ENCODE assay signal across 6 cellular contexts in the genomic region with DNA sequence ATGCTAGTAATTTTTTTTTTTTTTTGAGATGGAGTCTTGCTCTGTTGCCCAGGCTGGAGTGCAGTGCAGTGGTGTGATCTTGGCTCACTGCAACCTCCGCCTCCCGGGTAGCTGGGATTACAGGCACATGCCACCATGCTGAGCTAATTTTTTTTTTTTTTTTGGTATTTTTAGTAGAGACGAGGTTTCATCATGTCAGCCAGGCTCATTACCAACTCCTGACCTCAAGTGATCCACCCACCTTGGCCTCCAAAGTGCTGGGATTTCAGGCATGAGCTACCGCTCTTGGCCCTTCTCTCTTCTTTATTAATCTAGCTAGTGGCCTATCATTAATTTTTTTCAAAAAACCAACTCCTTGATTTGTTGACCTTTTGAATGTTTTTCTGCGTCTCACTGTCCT.
DNase-seq lines count a peak whose midpoint lies in the region; ATAC-seq and TF ChIP-seq lines count a peak whose summit lies in the region.
"Not testable (repeated sequence)": the region's sequence is repeated elsewhere in the genome, so short reads cannot be mapped to it uniquely, and the experiment has no call there.

No MANE protein-coding gene starts in this region.

- H3K9me3 Mint-ChIP-seq in Calu3 (ENCODE audit: low read depth, unreplicated experiment) = not testable (repeated sequence)
- H3K9me3 Mint-ChIP-seq in HFFc6 (peaks cover 43% of the 10 kb centered on the region), progenitor cell of endocrine pancreas (ENCODE audit: low read depth) (peaks cover 41% of the 10 kb centered on the region)

- CTCF ChIA-PET in Calu3 (lab: Charles Lee) (interaction anchor here (0.7 kb wide), 1 partner anchor 229 kb away, joined by 5 read pairs; no protein-coding TSS in a partner anchor), HCT116 (lab: Charles Lee) (interaction anchor here (0.8 kb wide), 1 partner anchor 163 kb away, joined by 3 read pairs; no protein-coding TSS in a partner anchor)

- H3K27me3 Mint-ChIP-seq in Calu3 (ENCODE audit: unreplicated experiment); HFFc6 (ENCODE audit: insufficient read depth); progenitor cell of endocrine pancreas: not testable (repeated sequence)

- intact Hi-C loops in Calu3 (cut with micrococcal nuclease; ENCODE audit: unreplicated experiment); HCT116 (cut with micrococcal nuclease): not testable (repeated sequence)

- peaks cover 14% of the 10 kb centered on the region; the same call in 1 of the 2 replicates for H4K20me1 ChIP-seq in HCT116 (ENCODE audit: insufficient read depth)

- H3K4me1 Mint-ChIP-seq in Calu3 (ENCODE audit: low read depth, unreplicated experiment) (peaks cover 12% of the 10 kb centered on the region), HFFc6 (ENCODE audit: low read depth) (peaks cover 74% of the 10 kb centered on the region)
- H3K4me1 Mint-ChIP-seq in progenitor cell of endocrine pancreas (ENCODE audit: low read depth) = not testable (repeated sequence)

- not testable (repeated sequence) for H3K9me2 ChIP-seq in HCT116 (ENCODE audit: insufficient read depth)

- H3K4me3 ChIP-seq in HCT116 (replicated peaks in 1 of 2; ENCODE audit: low read depth in 1 of 2, low read length in 2 of 2) = not testable (repeated sequence)

- H3K36me3 ChIP-seq in HCT116 (ENCODE audit: control insufficient read depth in 1 of 2, insufficient read depth in 2 of 2, low read length in 2 of 2) = peaks cover 2 to 20% of the 10 kb centered on the region in 2 experiments; a peak in 2 of 4 replicates

- H3K79me2 ChIP-seq in HCT116 (ENCODE audit: insufficient read depth, low read length) = peaks cover 50% of the 10 kb centered on the region

- H3K27ac ChIP-seq in HCT116 (ENCODE audit: low read depth, low read length) = peak overlapping the region; percentile 28; the same call in 1 of the 2 replicates

- not testable (repeated sequence) for TF ChIP-seq CTCF in Calu3 (IDR thresholded peaks at IDR 0.05; ENCODE audit: unreplicated experiment); HCT116 (IDR thresholded peaks at IDR 0.05 in 2 of 3, conservative IDR thresholded peaks at IDR 0.05 in 1 of 3; ENCODE audit: borderline replicate concordance in 1 of 3, insufficient read depth in 1 of 3, low read depth in 2 of 3, low read length in 2 of 3); HFFc6 (IDR thresholded peaks at IDR 0.05); progenitor cell of endocrine pancreas (IDR thresholded peaks at IDR 0.05; ENCODE audit: unreplicated experiment)

- H2AFZ ChIP-seq in HCT116 (ENCODE audit: low read depth, low read length, poor library complexity, severe bottlenecking) = not testable (repeated sequence)

- peak; percentile 15 for ATAC-seq in HCT116

- not testable (repeated sequence) for H3K4me3 Mint-ChIP-seq in Calu3 (ENCODE audit: low read depth, unreplicated experiment); progenitor cell of endocrine pancreas (ENCODE audit: low read depth)
- peak overlapping the region; percentile 7; the same call in 1 of the 2 replicates for H3K4me3 Mint-ChIP-seq in HFFc6

- H3K27me3 ChIP-seq in HCT116 (ENCODE audit: insufficient read depth, low read length) = not testable (repeated sequence)

- H3K27ac Mint-ChIP-seq in Calu3 (ENCODE audit: unreplicated experiment) (peak overlapping the region; percentile 88), HFFc6 (peak overlapping the region; percentile 48; the same call in 1 of the 2 replicates), progenitor cell of endocrine pancreas (peak overlapping the region; percentile 26)

- not testable (repeated sequence) for BruUV-seq in Calu3 (replicated peaks; lab: Mats Ljungman, UMichigan); HCT116 (replicated peaks; lab: Mats Ljungman, UMichigan)

- TF ChIP-seq RAD21 in HCT116 (IDR thresholded peaks at IDR 0.05; ENCODE audit: low read depth) = not testable (repeated sequence)

- H3K36me3 Mint-ChIP-seq in Calu3 (ENCODE audit: insufficient read depth, unreplicated experiment) (peaks cover 45% of the 10 kb centered on the region), HFFc6 (ENCODE audit: low read depth) (peaks cover 51% of the 10 kb centered on the region), progenitor cell of endocrine pancreas (ENCODE audit: insufficient read depth) (peaks cover 29% of the 10 kb centered on the region)

- DNase-seq in Calu3; HCT116 (ENCODE audit: low read depth, low spot score); HFFc6; progenitor cell of endocrine pancreas (ENCODE audit: low spot score, unreplicated experiment): not testable (repeated sequence)
- DNase-seq in M059J (ENCODE audit: low read depth) = peak; percentile 31
- peak; percentile 56 for DNase-seq in glomerular visceral epithelial cell (ENCODE audit: extremely low spot score)

- not testable (repeated sequence) for H3K4me2 ChIP-seq in HCT116 (ENCODE audit: low read length)

- POLR2A ChIA-PET in HCT116 (lab: Charles Lee) = interaction anchor here (0.7 to 2.0 kb wide), 2 partner anchors 70 to 163 kb away, joined by 3 to 8 read pairs; partner anchors contain the start of gene DCBLD2

- H3K9ac ChIP-seq in HCT116 (ENCODE audit: low read length) = not testable (repeated sequence)

- H3K9me3 ChIP-seq in HCT116 (ENCODE audit: control insufficient read depth in 1 of 2, insufficient read depth in 1 of 2, low read depth in 1 of 2, low read length in 2 of 2) = not testable (repeated sequence)

- peaks cover 4 to 21% of the 10 kb centered on the region in 2 experiments; a peak in 2 of 4 replicates for H3K4me1 ChIP-seq in HCT116 (ENCODE audit: control insufficient read depth in 1 of 2, insufficient read depth in 2 of 2, low read length in 2 of 2)

- RAD21 ChIA-PET in HCT116 (lab: Charles Lee; ENCODE audit: low non-redundant PET in 1 of 2, low total read pairs in 2 of 2, uncharacterized antibody in 2 of 2, unreplicated experiment in 2 of 2) = interaction anchor here in 1 of 2 experiments (0.7 kb wide), 1 partner anchor 64 kb away, joined by 4 read pairs; no protein-coding TSS in a partner anchor

- not testable (repeated sequence) for TF ChIP-seq POLR2A in HCT116 (IDR thresholded peaks at IDR 0.05; ENCODE audit: borderline replicate concordance, extremely low read depth, insufficient read depth, insufficient read length)

TF ChIP-seq in HCT116, 20 proteins besides CTCF, POLR2A, EP300 and RAD21:
- TF ChIP-seq SIN3A (IDR thresholded peaks at IDR 0.05; ENCODE audit: low read depth) (peak; percentile 68), ELF1 (IDR thresholded peaks at IDR 0.05; ENCODE audit: borderline replicate concordance, low read depth) (0 out of 2 replicates have a peak, but pooled peaks have one; percentile 3), CEBPB (IDR thresholded peaks at IDR 0.05; ENCODE audit: low read depth) (0 out of 2 replicates have a peak, but pooled peaks have one; percentile 41), POLR2AphosphoS5 (IDR thresholded peaks at IDR 0.05; ENCODE audit: low read depth, low read length) (peak; percentile 82)
- TF ChIP-seq, protein P1, sequence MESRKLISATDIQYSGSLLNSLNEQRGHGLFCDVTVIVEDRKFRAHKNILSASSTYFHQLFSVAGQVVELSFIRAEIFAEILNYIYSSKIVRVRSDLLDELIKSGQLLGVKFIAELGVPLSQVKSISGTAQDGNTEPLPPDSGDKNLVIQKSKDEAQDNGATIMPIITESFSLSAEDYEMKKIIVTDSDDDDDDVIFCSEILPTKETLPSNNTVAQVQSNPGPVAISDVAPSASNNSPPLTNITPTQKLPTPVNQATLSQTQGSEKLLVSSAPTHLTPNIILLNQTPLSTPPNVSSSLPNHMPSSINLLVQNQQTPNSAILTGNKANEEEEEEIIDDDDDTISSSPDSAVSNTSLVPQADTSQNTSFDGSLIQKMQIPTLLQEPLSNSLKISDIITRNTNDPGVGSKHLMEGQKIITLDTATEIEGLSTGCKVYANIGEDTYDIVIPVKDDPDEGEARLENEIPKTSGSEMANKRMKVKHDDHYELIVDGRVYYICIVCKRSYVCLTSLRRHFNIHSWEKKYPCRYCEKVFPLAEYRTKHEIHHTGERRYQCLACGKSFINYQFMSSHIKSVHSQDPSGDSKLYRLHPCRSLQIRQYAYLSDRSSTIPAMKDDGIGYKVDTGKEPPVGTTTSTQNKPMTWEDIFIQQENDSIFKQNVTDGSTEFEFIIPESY (IDR thresholded peaks at IDR 0.05; ENCODE audit: extremely low read depth, insufficient replicate concordance, low read length) = peak; percentile 68
- TF ChIP-seq, protein P2, sequence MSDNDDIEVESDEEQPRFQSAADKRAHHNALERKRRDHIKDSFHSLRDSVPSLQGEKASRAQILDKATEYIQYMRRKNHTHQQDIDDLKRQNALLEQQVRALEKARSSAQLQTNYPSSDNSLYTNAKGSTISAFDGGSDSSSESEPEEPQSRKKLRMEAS (IDR thresholded peaks at IDR 0.05) = peak; percentile 73
TF ChIP-seq in HCT116: peak in this region for 6; not testable (repeated sequence) for 14.

Comparison
In these comparisons a context has a peak if more than half of its experiments do, and no peak if none do; other contexts are left out.
1. H3K27ac Mint-ChIP-seq: peak in every context shown above with its lines; median percentile 88 in Calu3; 48 in HFFc6; 26 in progenitor cell of endocrine pancreas.